Comparison of ENCODE assay signal across 26 cellular contexts in genomic region chr17:73482251-73482661, GRCh38.
DNase-seq lines count a peak whose midpoint lies in the region; ATAC-seq, FAIRE-seq and TF ChIP-seq lines count a peak whose summit lies in the region.
"Had no signal": no experiment of that assay in that cellular context is flagged by ENCODE, and none has a peak within 500 bp of the region (broad histone marks: within the 10 kb centered on the region; RNA-seq: fewer than 3 reads in every experiment).

No MANE protein-coding gene starts in this region.

- DNase-seq in KBM-7 (peak; percentile 21), NOMO-1 treated with dmso at 0.1 percent for 144 hours (lab: John Stamatoyannopoulos, UW; ENCODE audit: unreplicated experiment) (peak; percentile 43), K562 (ENCODE audit: extremely low read depth in 1 of 4, low spot score in 3 of 4) (no peak), retina (peak; percentile 65), left lobe of liver (ENCODE audit: low spot score) (no peak)
- DNase-seq: activated CD4-positive, alpha-beta T cell treated with anti-CD3 and anti-CD28 coated beads for 4 hours; activated CD8-positive, alpha-beta T cell treated with anti-CD3 and anti-CD28 coated beads, Interleukin-2, amount 10 ng/mL, durations not matched to agents 7 days and 5 days; amygdala; Caco-2; glutamatergic neuron; NCI-H1417 treated with DMSO at 0.1 percent for 48 hours; NCI-H2029 treated with DMSO at 0.1 percent for 48 hours; NCI-H226; NCI-H69; nucleus accumbens; psoas muscle; stimulated activated CD4-positive, alpha-beta T cell treated with anti-CD3 and anti-CD28 coated beads, Interleukin-15, amount 100 ng/mL, for 24 hours; stimulated activated CD4-positive, alpha-beta T cell treated with anti-CD3 and anti-CD28 coated beads, Interleukin-4, amount 100 ng/mL, for 4 hours; upper lobe of left lung had no signal

- POLR2A ChIA-PET in K562 (lab: Yijun Ruan, JAX): no interaction called here

- no peaks in the 10 kb centered on the region for H3K4me1 ChIP-seq in K562 (replicated peaks in 1 of 2; ENCODE audit: control insufficient read depth in 2 of 2, insufficient read depth in 2 of 2, low read length in 2 of 2)
- H3K4me1 ChIP-seq: Caco-2, HAP-1, left lung, psoas muscle, upper lobe of left lung had no signal

- peaks cover 6% of the 10 kb centered on the region; the same call in 1 of the 2 replicates for H4K20me1 ChIP-seq in K562 (replicated peaks; ENCODE audit: control insufficient read depth, insufficient read depth, low read length)

- H3K9me3 ChIP-seq in K562 (replicated peaks; ENCODE audit: control insufficient read depth, insufficient read depth, low read depth, low read length): no peaks in the 10 kb centered on the region
- H3K9me3 ChIP-seq: HAP-1, psoas muscle had no signal

- intact Hi-C loops in K562 (cut with micrococcal nuclease): no loop called here

- no peak overlapping the region for H2AFZ ChIP-seq in K562 (ENCODE audit: low read depth, low read length)

- no peak for FAIRE-seq in K562 (lab: Jason Lieb, UNC)
- FAIRE-seq: HTR-8/SVneo had no signal

- no peaks in the 10 kb centered on the region for H3K9me1 ChIP-seq in K562 (ENCODE audit: control insufficient read depth, insufficient read depth, low read length)

- no peak for TF ChIP-seq POLR2A in K562 (conservative IDR thresholded peaks at IDR 0.05)

- no peak overlapping the region for H3K9ac ChIP-seq in K562 (ENCODE audit: insufficient read depth in 1 of 2, low read depth in 2 of 2, low read length in 2 of 2)

- no peak overlapping the region for H3K27ac ChIP-seq in K562 (ENCODE audit: extremely low read depth, low read depth, low read length)
- H3K27ac ChIP-seq: left lung, psoas muscle, RWPE1, upper lobe of left lung had no signal

- TF ChIP-seq RAD21 in K562 (CRISPR knock-in tag; conservative IDR thresholded peaks at IDR 0.05 in 1 of 2, IDR thresholded peaks at IDR 0.05 in 1 of 2): no peak

- TF ChIP-seq CTCF in K562 (IDR thresholded peaks at IDR 0.05 in 2 of 3, conservative IDR thresholded peaks at IDR 0.05 in 1 of 3; ENCODE audit: insufficient read depth in 2 of 3, low read depth in 1 of 3, low read length in 3 of 3): no peak

- no peak overlapping the region for H3K4me2 ChIP-seq in K562 (ENCODE audit: insufficient read depth, low read length)

- no TSS peak for BruUV-seq in K562 (replicated peaks; lab: Mats Ljungman, UMichigan)

- ATAC-seq in K562: peak; percentile 32; the same call in 1 of the 3 replicates
- ATAC-seq in HG02759 (IDR thresholded peaks at IDR 0.05; ENCODE audit: unreplicated experiment): no peak
- ATAC-seq in left lobe of liver: no peak
- no peak for ATAC-seq in GM19395 (IDR thresholded peaks at IDR 0.05; ENCODE audit: unreplicated experiment)
- ATAC-seq: activated CD8-positive, alpha-beta T cell treated with anti-CD3 and anti-CD28 coated beads, Interleukin-2, amount 10 ng/mL, durations not matched to agents 7 days and 5 days; esophagus mucosa; left lung; psoas muscle had no signal

- no peak overlapping the region for H3K4me3 ChIP-seq in K562
- H3K4me3 ChIP-seq: HAP-1, left lung, psoas muscle, upper lobe of left lung had no signal

- H3K36me3 ChIP-seq in K562 (ENCODE audit: control insufficient read depth, insufficient read depth, low read length): no peaks in the 10 kb centered on the region
- H3K36me3 ChIP-seq: HAP-1, left lung, upper lobe of left lung had no signal

- H3K79me2 ChIP-seq in K562 (ENCODE audit: control insufficient read depth, insufficient read depth, low read length): no peaks in the 10 kb centered on the region

- in situ Hi-C loops in KBM-7 (cut with MboI; ENCODE audit: low pct_unique_long_range_greater_than_20kb, low sequenced_read_pairs): no loop called here
- in situ Hi-C loops in K562 (cut with MboI): no loop called here

- peaks cover 7 to 30% of the 10 kb centered on the region in 2 experiments; a peak in 4 of 5 replicates for H3K27me3 ChIP-seq in K562 (ENCODE audit: control insufficient read depth in 2 of 2, insufficient read depth in 2 of 2, low read length in 2 of 2)
- H3K27me3 ChIP-seq: upper lobe of left lung had no signal

- CTCF ChIA-PET in K562 (lab: Yijun Ruan, JAX; ENCODE audit: low intra/inter-chr PET ratio): no interaction called here

- no peak for TF ChIP-seq EP300 in K562 (IDR thresholded peaks at IDR 0.05; ENCODE audit: low read length)

- WGBS in K562 (ENCODE audit: insufficient coverage, low coverage, missing lambda C conversion rate): under 1% methylated on average over 16 of the region's 16 CpGs

TF ChIP-seq in K562, 482 proteins besides CTCF, POLR2A, EP300 and RAD21:
- TF ChIP-seq KDM5B (IDR thresholded peaks at IDR 0.05; ENCODE audit: insufficient replicate concordance, low read depth, low read length): no peak
- TF ChIP-seq HNRNPL (IDR thresholded peaks at IDR 0.05; ENCODE audit: low read depth, low read length): no peak
- TF ChIP-seq ZNF511 (CRISPR knock-in tag; IDR thresholded peaks at IDR 0.05): no peak
- TF ChIP-seq NELFE (IDR thresholded peaks at IDR 0.05; ENCODE audit: insufficient read depth, insufficient read length): no peak
- TF ChIP-seq ZNF668 (CRISPR knock-in tag; IDR thresholded peaks at IDR 0.05): no peak
- TF ChIP-seq ZFX (CRISPR knock-in tag; IDR thresholded peaks at IDR 0.05): no peak
- TF ChIP-seq HIVEP1 (CRISPR knock-in tag; IDR thresholded peaks at IDR 0.05): no peak
- no peak for TF ChIP-seq HINFP (tag; conservative IDR thresholded peaks at IDR 0.05; ENCODE audit: low read depth)
- TF ChIP-seq GTF2F1 (IDR thresholded peaks at IDR 0.05; ENCODE audit: low read depth, low read length): no peak
- TF ChIP-seq BACH1 (tag; IDR thresholded peaks at IDR 0.05): no peak

Comparison
In these comparisons a context has a peak if more than half of its experiments do, and no peak if none do; other contexts are left out.
1. DNase-seq: peak in KBM-7 (single experiment), NOMO-1 treated with dmso at 0.1 percent for 144 hours (single experiment) and retina (single experiment); none in K562 (0 of 4) and left lobe of liver (single experiment).